ENCODE assay signal across 9 cellular contexts in the genomic region with DNA sequence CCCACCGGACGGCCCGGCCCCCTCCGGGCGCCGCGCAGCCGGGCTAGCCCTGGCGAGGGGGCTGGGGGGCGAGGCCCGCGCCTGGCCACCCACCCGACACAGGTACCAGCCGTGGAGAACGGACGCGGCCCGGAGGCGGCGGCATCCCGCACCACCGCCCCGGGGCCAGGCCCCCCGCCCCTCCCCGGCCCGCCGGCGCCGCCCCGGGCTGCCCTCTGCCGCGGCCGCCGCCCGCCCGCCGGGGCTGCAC. TPM values are rescaled to one million over a fixed set of nuclear protein-coding genes. Genes with fewer than 3 reads are reported as not detected.
A peak's percentile ranks its signal among the peaks of the same experiment; 100 is the strongest.
DNase-seq lines count a peak whose midpoint lies in the region; ATAC-seq, FAIRE-seq and TF ChIP-seq lines count a peak whose summit lies in the region.
"Had no signal": no experiment of that assay in that cellular context is flagged by ENCODE, and none has a peak within 500 bp of the region (broad histone marks: within the 10 kb centered on the region; RNA-seq: fewer than 3 reads in every experiment).

No MANE protein-coding gene starts in this region.

- DNase-seq in heart left ventricle (no peak), left ventricle myocardium superior (no peak), LNCaP clone FGC (ENCODE audit: low read depth) (no peak), fibroblast of mammary gland (ENCODE audit: low read depth) (no peak), HCEC 1CT (no peak), urothelium cell line (ENCODE audit: low spot score) (no peak)
- no peak for DNase-seq in stimulated activated naive CD8-positive, alpha-beta T cell treated with anti-CD3 and anti-CD28 coated beads, Interleukin-15, amount 100 ng/mL, for 72 hours

- peak overlapping the region; percentile 85 to 99 (median 94) for H3K27ac ChIP-seq in heart left ventricle

- no peaks in the 10 kb centered on the region for H3K27me3 Mint-ChIP-seq in stimulated activated naive CD8-positive, alpha-beta T cell treated with anti-CD3 and anti-CD28 coated beads, Interleukin-15, amount 100 ng/mL, for 72 hours

- intact Hi-C loops in heart left ventricle (cut with DNase I): loop anchor here in 9 of 10 donors (2.0 to 5.0 kb wide), 4 partner anchors 63 to 518 kb away; a partner anchor contains a TSS
- intact Hi-C loops in left ventricle myocardium superior (cut with micrococcal nuclease): no loop called here

- no peak for FAIRE-seq in urothelium cell line (lab: Jason Lieb, UNC)
- FAIRE-seq: colon had no signal

- H3K4me3 ChIP-seq in heart left ventricle: peak overlapping the region; percentile 76 to 96 (median 92)
- H3K4me3 ChIP-seq in LNCaP clone FGC (ENCODE audit: low read depth, low read length): peak overlapping the region; percentile 60
- peak overlapping the region; percentile 70 for H3K4me3 ChIP-seq in fibroblast of mammary gland (ENCODE audit: control insufficient read depth, low read depth, low read length)

- TF ChIP-seq CTCF in heart left ventricle (IDR thresholded peaks at IDR 0.05) (no peak), LNCaP clone FGC (IDR thresholded peaks at IDR 0.05; ENCODE audit: control insufficient read depth, extremely low read depth, insufficient read depth) (no peak), fibroblast of mammary gland (conservative IDR thresholded peaks at IDR 0.05; ENCODE audit: control insufficient read depth, insufficient read depth, low read depth, low read length) (no peak)

- no peaks in the 10 kb centered on the region for H3K9me3 ChIP-seq in heart left ventricle

- no peaks in the 10 kb centered on the region for H3K27me3 ChIP-seq in heart left ventricle

- no peaks in the 10 kb centered on the region for H3K9me3 Mint-ChIP-seq in stimulated activated naive CD8-positive, alpha-beta T cell treated with anti-CD3 and anti-CD28 coated beads, Interleukin-15, amount 100 ng/mL, for 72 hours

- no peak for TF ChIP-seq POLR2A in heart left ventricle (IDR thresholded peaks at IDR 0.05)

- H3K4me1 ChIP-seq in heart left ventricle: peaks cover 0 to 58% (median 35%) of the 10 kb centered on the region in 12 donors

- peak in 1 of 4 donors; percentile 28 for ATAC-seq in heart left ventricle
- ATAC-seq in left ventricle myocardium superior: no peak
- peak; percentile 37 for ATAC-seq in stimulated activated naive CD8-positive, alpha-beta T cell treated with anti-CD3 and anti-CD28 coated beads, Interleukin-15, amount 100 ng/mL, for 72 hours
- no peak for ATAC-seq in HG02610 (IDR thresholded peaks at IDR 0.05; ENCODE audit: unreplicated experiment)

- H3K4me3 Mint-ChIP-seq in stimulated activated naive CD8-positive, alpha-beta T cell treated with anti-CD3 and anti-CD28 coated beads, Interleukin-15, amount 100 ng/mL, for 72 hours: peak overlapping the region in 1 of 2 donors; percentile 97

- 0 to 1% methylated on average over 37 of the region's 37 CpGs; no CpG with 5 or more reads in 2 of the 4 donors for WGBS in heart left ventricle, 4 donors

- no peak overlapping the region for H3K27ac Mint-ChIP-seq in stimulated activated naive CD8-positive, alpha-beta T cell treated with anti-CD3 and anti-CD28 coated beads, Interleukin-15, amount 100 ng/mL, for 72 hours

- H3K36me3 ChIP-seq in heart left ventricle: peaks cover 0 to 8% (median 0%) of the 10 kb centered on the region in 9 donors

- H3K4me1 Mint-ChIP-seq in stimulated activated naive CD8-positive, alpha-beta T cell treated with anti-CD3 and anti-CD28 coated beads, Interleukin-15, amount 100 ng/mL, for 72 hours: peaks cover 54% of the 10 kb centered on the region

RNA-seq across cellular contexts. Expression of a gene that starts 0.4 kb away (rescaled TPM):
- total RNA-seq in heart left ventricle (10 to 100 TPM; 17.6 to 54.5 (median 29.5) TPM), left ventricle myocardium superior (26.0 TPM)
- polyA plus RNA-seq in heart left ventricle: 10 to 100 TPM in 1 of 2 donors, 1 to 10 TPM in 1; 4.7 to 12.7 TPM
